Comparison of ENCODE assay signal across 9 cellular contexts in the genomic region with DNA sequence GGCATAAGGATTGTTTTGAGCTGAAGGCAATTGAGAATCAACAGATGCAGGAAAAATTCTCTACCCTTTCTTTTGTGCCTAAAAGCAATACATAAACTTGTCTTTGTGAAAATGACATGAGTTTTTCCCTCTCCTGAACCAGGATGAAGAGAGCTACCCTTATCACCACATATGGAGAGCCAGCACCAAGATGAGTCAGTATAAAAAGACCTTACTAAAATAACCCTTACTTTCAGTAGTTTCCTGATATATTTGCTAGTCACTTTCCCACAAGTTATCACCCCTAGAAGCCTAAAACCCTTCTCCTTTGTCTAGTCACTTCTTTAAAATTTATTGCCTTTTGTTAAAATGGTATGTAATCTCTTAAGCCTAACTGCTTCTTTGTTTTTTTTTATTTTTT.
"Had no signal": no experiment of that assay in that cellular context is flagged by ENCODE, and none has a peak within 500 bp of the region (broad histone marks: within the 10 kb centered on the region; RNA-seq: fewer than 3 reads in every experiment).

No MANE protein-coding gene starts in this region.

- H3K9ac ChIP-seq: GM23248 had no signal

- H3K9me3 ChIP-seq: HAP-1 had no signal

- H3K27ac Mint-ChIP-seq: HFFc6 had no signal

- DNase-seq: GM23248, GOT3, H7, HFFc6, KBM-7 had no signal

- H3K4me3 Mint-ChIP-seq: HFFc6 had no signal

- H2AFZ ChIP-seq: GM23248 had no signal

- H3K4me3 ChIP-seq: GM23248, HAP-1 had no signal

- H3K36me3 ChIP-seq: HAP-1 had no signal

- ATAC-seq: HCT116, HepG2 had no signal

- H3K4me1 ChIP-seq: HAP-1 had no signal

- H3K27ac ChIP-seq: GM23248, HL-60 had no signal
